23 cellular contexts compared by ENCODE assay signal in the genomic region with DNA sequence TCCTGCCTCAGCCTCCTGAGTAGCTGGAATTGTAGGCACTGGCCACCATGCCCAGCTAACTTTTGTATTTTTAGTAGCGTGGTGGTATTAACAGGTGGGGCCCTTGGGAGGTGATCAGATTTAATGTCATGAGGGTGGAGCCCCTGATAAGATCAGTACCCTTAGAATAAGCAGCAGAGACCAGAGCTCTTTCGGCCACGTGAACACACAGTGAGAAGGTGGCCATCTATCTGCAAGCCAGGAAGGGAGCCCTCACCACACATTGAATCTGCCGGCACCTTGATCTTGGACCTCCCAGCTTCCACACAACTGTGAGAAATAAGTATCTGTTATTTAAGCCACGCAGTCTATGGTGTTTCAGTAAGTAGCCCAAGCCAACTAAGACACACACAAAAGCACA.
"Had no signal": no experiment of that assay in that cellular context is flagged by ENCODE, and none has a peak within 500 bp of the region (broad histone marks: within the 10 kb centered on the region; RNA-seq: fewer than 3 reads in every experiment).

No MANE protein-coding gene starts in this region.

- H3K27me3 ChIP-seq: heart left ventricle, suprapubic skin, tibial nerve had no signal

- DNase-seq: activated CD4-positive, alpha-beta memory T cell treated with anti-CD3 and anti-CD28 coated beads, Interleukin-2, amount 10 ng/mL, durations not matched to agents 7 days and 5 days; activated CD4-positive, alpha-beta T cell treated with anti-CD3 and anti-CD28 coated beads, Interleukin-2, amount 10 ng/mL, durations not matched to agents 24 days and 14 days; activated CD8-positive, alpha-beta memory T cell treated with anti-CD3 and anti-CD28 coated beads, Interleukin-2, amount 10 ng/mL, durations not matched to agents 7 days and 5 days; activated gamma-delta T cell treated with Interleukin-2 at 50 U/mL for 16 hours; activated T-cell treated with anti-CD3 and anti-CD28 coated beads for 4 hours; endodermal cell; heart left ventricle; left colon; nephron progenitor cell; occipital lobe; retina; stimulated activated CD4-positive, alpha-beta T cell treated with anti-CD3 and anti-CD28 coated beads, Interleukin-4, amount 100 ng/mL, for 4 hours; stimulated activated naive CD8-positive, alpha-beta T cell treated with anti-CD3 and anti-CD28 coated beads, Interleukin-15, amount 100 ng/mL, for 72 hours had no signal

- H3K27me3 Mint-ChIP-seq: activated CD4-positive, alpha-beta memory T cell treated with anti-CD3 and anti-CD28 coated beads, Interleukin-2, amount 10 ng/mL, durations not matched to agents 7 days and 5 days; activated CD4-positive, alpha-beta T cell treated with anti-CD3 and anti-CD28 coated beads, Interleukin-2, amount 10 ng/mL, durations not matched to agents 24 days and 14 days; activated CD8-positive, alpha-beta memory T cell treated with anti-CD3 and anti-CD28 coated beads, Interleukin-2, amount 10 ng/mL, durations not matched to agents 7 days and 5 days; activated naive CD4-positive, alpha-beta T cell treated with anti-CD3 and anti-CD28 coated beads, Interleukin-2, amount 50 U/mL, for 24 hours; memory B cell; progenitor cell of endocrine pancreas; stimulated activated naive CD8-positive, alpha-beta T cell treated with anti-CD3 and anti-CD28 coated beads, Interleukin-15, amount 100 ng/mL, for 72 hours had no signal

- H3K27ac ChIP-seq: coronary artery, suprapubic skin, VCaP had no signal

- H3K4me3 ChIP-seq: coronary artery, heart left ventricle, suprapubic skin, tibial nerve had no signal

- H3K4me1 ChIP-seq: heart left ventricle had no signal

- FAIRE-seq: keratinocyte had no signal

- H3K27ac Mint-ChIP-seq: activated CD4-positive, alpha-beta memory T cell treated with anti-CD3 and anti-CD28 coated beads, Interleukin-2, amount 10 ng/mL, durations not matched to agents 7 days and 5 days; activated CD4-positive, alpha-beta T cell treated with anti-CD3 and anti-CD28 coated beads, Interleukin-2, amount 10 ng/mL, durations not matched to agents 24 days and 14 days; activated CD8-positive, alpha-beta memory T cell treated with anti-CD3 and anti-CD28 coated beads, Interleukin-2, amount 10 ng/mL, durations not matched to agents 7 days and 5 days; activated naive CD4-positive, alpha-beta T cell treated with anti-CD3 and anti-CD28 coated beads, Interleukin-2, amount 50 U/mL, for 24 hours; activated T-helper 1 cell treated with anti-CD3 and anti-CD28 coated beads, Interleukin-12 subunit alpha, Interleukin-12 subunit beta, Interleukin-2, Interleukin-4 antibody, amounts not matched to agents 30 ng/mL and 10 ng/mL and 1 ng/mL, durations not matched to agents 14 hours and 24 hours and 36 hours; endodermal cell; memory B cell; nephron progenitor cell had no signal

- H3K4me1 Mint-ChIP-seq: activated CD4-positive, alpha-beta T cell treated with anti-CD3 and anti-CD28 coated beads, Interleukin-2, amount 10 ng/mL, durations not matched to agents 24 days and 14 days; activated CD8-positive, alpha-beta memory T cell treated with anti-CD3 and anti-CD28 coated beads, Interleukin-2, amount 10 ng/mL, durations not matched to agents 7 days and 5 days; activated naive CD4-positive, alpha-beta T cell treated with anti-CD3 and anti-CD28 coated beads, Interleukin-2, amount 50 U/mL, for 24 hours; endodermal cell; memory B cell; stimulated activated naive CD8-positive, alpha-beta T cell treated with anti-CD3 and anti-CD28 coated beads, Interleukin-15, amount 100 ng/mL, for 72 hours had no signal

- H3K9me3 Mint-ChIP-seq: activated CD4-positive, alpha-beta memory T cell treated with anti-CD3 and anti-CD28 coated beads, Interleukin-2, amount 10 ng/mL, durations not matched to agents 7 days and 5 days; activated CD4-positive, alpha-beta T cell treated with anti-CD3 and anti-CD28 coated beads, Interleukin-2, amount 10 ng/mL, durations not matched to agents 24 days and 14 days; activated naive CD4-positive, alpha-beta T cell treated with anti-CD3 and anti-CD28 coated beads, Interleukin-2, amount 50 U/mL, for 24 hours; activated T-helper 1 cell treated with anti-CD3 and anti-CD28 coated beads, Interleukin-12 subunit alpha, Interleukin-12 subunit beta, Interleukin-2, Interleukin-4 antibody, amounts not matched to agents 30 ng/mL and 10 ng/mL and 1 ng/mL, durations not matched to agents 14 hours and 24 hours and 36 hours; endodermal cell; memory B cell; nephron progenitor cell; stimulated activated naive CD8-positive, alpha-beta T cell treated with anti-CD3 and anti-CD28 coated beads, Interleukin-15, amount 100 ng/mL, for 72 hours had no signal

- H3K9me3 ChIP-seq: heart left ventricle, suprapubic skin, tibial nerve had no signal

- ATAC-seq: activated CD4-positive, CD25-positive, alpha-beta regulatory T cell treated with anti-CD3 and anti-CD28 coated beads, Interleukin-2, amount 50 U/mL, for 24 hours; activated CD8-positive, alpha-beta memory T cell treated with anti-CD3 and anti-CD28 coated beads, Interleukin-2, amount 10 ng/mL, durations not matched to agents 7 days and 5 days; heart left ventricle; left colon; stimulated activated naive CD8-positive, alpha-beta T cell treated with anti-CD3 and anti-CD28 coated beads, Interleukin-15, amount 100 ng/mL, for 72 hours had no signal

- H3K4me3 Mint-ChIP-seq: activated CD4-positive, alpha-beta memory T cell treated with anti-CD3 and anti-CD28 coated beads, Interleukin-2, amount 10 ng/mL, durations not matched to agents 7 days and 5 days; activated CD4-positive, alpha-beta T cell treated with anti-CD3 and anti-CD28 coated beads, Interleukin-2, amount 10 ng/mL, durations not matched to agents 24 days and 14 days; activated CD8-positive, alpha-beta memory T cell treated with anti-CD3 and anti-CD28 coated beads, Interleukin-2, amount 10 ng/mL, durations not matched to agents 7 days and 5 days; activated naive CD4-positive, alpha-beta T cell treated with anti-CD3 and anti-CD28 coated beads, Interleukin-2, amount 50 U/mL, for 24 hours; activated T-helper 1 cell treated with anti-CD3 and anti-CD28 coated beads, Interleukin-12 subunit alpha, Interleukin-12 subunit beta, Interleukin-2, Interleukin-4 antibody, amounts not matched to agents 30 ng/mL and 10 ng/mL and 1 ng/mL, durations not matched to agents 14 hours and 24 hours and 36 hours; endodermal cell; memory B cell; nephron progenitor cell; stimulated activated naive CD8-positive, alpha-beta T cell treated with anti-CD3 and anti-CD28 coated beads, Interleukin-15, amount 100 ng/mL, for 72 hours had no signal

- H3K36me3 Mint-ChIP-seq: activated CD8-positive, alpha-beta memory T cell treated with anti-CD3 and anti-CD28 coated beads, Interleukin-2, amount 10 ng/mL, durations not matched to agents 7 days and 5 days had no signal
